Comparison of ENCODE assay signal across 10 cellular contexts in the genomic region with DNA sequence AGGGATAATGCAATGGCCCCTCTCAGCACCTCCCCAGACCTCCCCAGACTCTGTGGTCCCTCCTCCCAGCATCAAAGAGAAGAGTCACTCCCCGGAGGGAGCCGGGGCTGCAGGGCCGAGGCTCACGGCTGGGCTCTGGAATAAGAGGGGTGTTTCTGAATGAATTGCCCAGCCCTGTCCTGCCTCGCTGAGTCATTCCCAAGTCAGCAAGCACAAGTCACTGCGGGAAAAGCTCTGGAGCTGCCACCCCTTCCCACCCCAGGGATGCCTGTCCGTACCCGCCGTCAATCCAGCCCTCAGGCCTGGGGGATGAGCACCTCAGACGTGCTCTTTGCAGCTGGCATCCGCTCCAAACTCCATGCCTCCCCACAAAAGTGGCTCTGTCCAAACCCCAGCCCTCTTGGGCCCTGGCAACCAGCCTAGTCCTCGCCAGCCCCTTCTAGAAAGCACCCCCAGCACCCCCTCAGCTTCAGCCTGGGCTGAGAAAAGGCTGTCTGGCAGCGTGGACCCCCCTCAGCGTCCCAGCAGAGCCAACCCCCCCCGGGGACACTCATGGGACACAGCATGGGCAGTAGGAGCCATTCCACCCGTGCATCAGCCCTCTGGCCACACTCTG. TPM values are rescaled to one million over a fixed set of nuclear protein-coding genes. Genes with fewer than 3 reads are reported as not detected.
A peak's percentile ranks its signal among the peaks of the same experiment; 100 is the strongest.
DNase-seq lines count a peak whose midpoint lies in the region; ATAC-seq and TF ChIP-seq lines count a peak whose summit lies in the region.
"Had no signal": no experiment of that assay in that cellular context is flagged by ENCODE, and none has a peak within 500 bp of the region (broad histone marks: within the 10 kb centered on the region; RNA-seq: fewer than 3 reads in every experiment).

No MANE protein-coding gene starts in this region.

- no peak for TF ChIP-seq CTCF in RWPE2 (IDR thresholded peaks at IDR 0.05; ENCODE audit: poor library complexity, severe bottlenecking)

- H2AFZ ChIP-seq in trophoblast cell (ENCODE audit: insufficient read depth, low read length, poor library complexity): no peak overlapping the region

- in situ Hi-C loops in HAP-1 (cut with MboI; ENCODE audit: low sequenced_read_pairs): no loop called here

- no peaks in the 10 kb centered on the region for H3K36me3 Mint-ChIP-seq in activated CD4-positive, alpha-beta T cell treated with anti-CD3 and anti-CD28 coated beads for 36 hours (ENCODE audit: low read depth)
- H3K36me3 Mint-ChIP-seq: natural killer cell treated with Interleukin-12 subunit alpha and Interleukin-12 subunit beta and Interleukin-15 and Interleukin-18, amount 100 ng/mL, for 72 hours had no signal

- 41 to 71% methylated on average over 16 of the region's 16 CpGs for WGBS in esophagus, 2 donors
- WGBS in trophoblast cell (ENCODE audit: extremely low coverage, insufficient coverage, insufficient read length): no CpG with 5 or more reads among the region's 16 CpGs

- H4K12ac ChIP-seq in trophoblast cell (ENCODE audit: low read depth, low read length): no peak overlapping the region

- no peak overlapping the region for H4K8ac ChIP-seq in trophoblast cell (ENCODE audit: low read depth, low read length)

- peaks cover 5% of the 10 kb centered on the region for H3K79me1 ChIP-seq in trophoblast cell (ENCODE audit: low read length)

- no peak overlapping the region for H3K23ac ChIP-seq in trophoblast cell (ENCODE audit: low read length)

- peak overlapping the region; percentile 62 for H3K18ac ChIP-seq in trophoblast cell (ENCODE audit: low read length)

- H3K4me3 ChIP-seq in H7 (ENCODE audit: insufficient read depth, low read depth, low read length) (no peak overlapping the region), RWPE2 (ENCODE audit: severe bottlenecking) (peak overlapping the region; percentile 6), esophagus (ENCODE audit: low read depth in 1 of 2, low read length in 2 of 2) (no peak overlapping the region), trophoblast cell (ENCODE audit: low read depth, low read length) (no peak overlapping the region), HAP-1 (no peak overlapping the region)

- H3K27ac Mint-ChIP-seq in activated CD4-positive, alpha-beta T cell treated with anti-CD3 and anti-CD28 coated beads for 36 hours: no peak overlapping the region
- H3K27ac Mint-ChIP-seq: activated naive CD8-positive, alpha-beta T cell treated with anti-CD3 and anti-CD28 coated beads, Interleukin-2, amount 50 U/mL, for 24 hours; natural killer cell treated with Interleukin-12 subunit alpha and Interleukin-12 subunit beta and Interleukin-15 and Interleukin-18, amount 100 ng/mL, for 72 hours had no signal

- no peaks in the 10 kb centered on the region for H3K4me1 Mint-ChIP-seq in activated CD4-positive, alpha-beta T cell treated with anti-CD3 and anti-CD28 coated beads for 36 hours

- intact Hi-C loops in activated CD4-positive, alpha-beta T cell treated with anti-CD3 and anti-CD28 coated beads for 36 hours (cut with DNase I, micrococcal nuclease): no loop called here

- H2BK12ac ChIP-seq in trophoblast cell (ENCODE audit: low read length): peak overlapping the region; percentile 41

- no peaks in the 10 kb centered on the region for H3K9me3 Mint-ChIP-seq in activated CD4-positive, alpha-beta T cell treated with anti-CD3 and anti-CD28 coated beads for 36 hours (ENCODE audit: low read depth)
- H3K9me3 Mint-ChIP-seq: activated naive CD8-positive, alpha-beta T cell treated with anti-CD3 and anti-CD28 coated beads, Interleukin-2, amount 50 U/mL, for 24 hours; natural killer cell treated with Interleukin-12 subunit alpha and Interleukin-12 subunit beta and Interleukin-15 and Interleukin-18, amount 100 ng/mL, for 72 hours had no signal

- H3K4me2 ChIP-seq in trophoblast cell (ENCODE audit: low read length): no peak overlapping the region

- peaks cover 2% of the 10 kb centered on the region for H3K79me2 ChIP-seq in trophoblast cell (ENCODE audit: control insufficient read depth, insufficient read depth, low read length, poor library complexity)

- H3K27me3 ChIP-seq in H7 (ENCODE audit: control insufficient read depth, insufficient read depth, low read length) (no peaks in the 10 kb centered on the region), RWPE2 (ENCODE audit: insufficient read depth, poor library complexity, severe bottlenecking) (no peaks in the 10 kb centered on the region), esophagus (ENCODE audit: control insufficient read depth in 1 of 2, insufficient read depth in 2 of 2, low read length in 2 of 2) (no peaks in the 10 kb centered on the region), trophoblast cell (ENCODE audit: insufficient read depth, low read length) (no peaks in the 10 kb centered on the region), HAP-1 (ENCODE audit: low read depth) (no peaks in the 10 kb centered on the region)

- H3K9me3 ChIP-seq in RWPE2 (ENCODE audit: severe bottlenecking) (no peaks in the 10 kb centered on the region), esophagus (ENCODE audit: control insufficient read depth in 2 of 2, insufficient read depth in 1 of 2, low read depth in 1 of 2, low read length in 1 of 2) (no peaks in the 10 kb centered on the region), trophoblast cell (ENCODE audit: insufficient read depth, low read depth, low read length) (peaks cover 1% of the 10 kb centered on the region), HAP-1 (no peaks in the 10 kb centered on the region)

- H3K36me3 ChIP-seq in H7 (replicated peaks; ENCODE audit: control insufficient read depth, insufficient read depth, low read length) (no peaks in the 10 kb centered on the region), RWPE2 (ENCODE audit: low read depth) (peaks cover 13% of the 10 kb centered on the region; the same call in 1 of the 2 replicates), esophagus (ENCODE audit: control insufficient read depth in 2 of 2, insufficient read depth in 2 of 2, low read length in 1 of 2) (no peaks in the 10 kb centered on the region), trophoblast cell (ENCODE audit: control insufficient read depth in 1 of 2, insufficient read depth in 2 of 2, low read length in 2 of 2) (peaks cover 0 to 12% of the 10 kb centered on the region in 2 experiments), HAP-1 (replicated peaks) (0 out of 2 replicates have a peak, but pooled peaks cover 3% of the 10 kb centered on the region)

- DNase-seq in H7 (peak; percentile 80), RWPE2 (ENCODE audit: low spot score) (peak; percentile 95), trophoblast cell (no peak), NCI-H146 (lab: John Stamatoyannopoulos, UW) (no peak), HAP-1 (ENCODE audit: low spot score in 2 of 2) (no peak)
- no peak for DNase-seq in activated CD4-positive, alpha-beta T cell treated with anti-CD3 and anti-CD28 coated beads for 36 hours
- DNase-seq: activated naive CD8-positive, alpha-beta T cell treated with anti-CD3 and anti-CD28 coated beads, Interleukin-2, amount 50 U/mL, for 24 hours had no signal

- CTCF ChIA-PET in activated CD4-positive, alpha-beta T cell treated with anti-CD3 and anti-CD28 coated beads for 36 hours (lab: Charles Lee): no interaction called here

- peak overlapping the region; percentile 40 for H3K14ac ChIP-seq in trophoblast cell (ENCODE audit: low read length)

- H3K27ac ChIP-seq in RWPE2 (ENCODE audit: poor library complexity, severe bottlenecking): peak overlapping the region; percentile 94
- peak overlapping the region; percentile 81 to 94 for H3K27ac ChIP-seq in esophagus (ENCODE audit: low read depth in 2 of 2, low read length in 1 of 2)
- H3K27ac ChIP-seq in trophoblast cell (ENCODE audit: low read depth, low read length): no peak overlapping the region

- peak overlapping the region; percentile 32 for H2AK5ac ChIP-seq in trophoblast cell (ENCODE audit: low read length)

- H2BK5ac ChIP-seq in trophoblast cell (ENCODE audit: low read depth, low read length, poor library complexity): no peak overlapping the region

- peak overlapping the region; percentile 5 for H3K4ac ChIP-seq in trophoblast cell (ENCODE audit: low read depth, low read length)

- POLR2A ChIA-PET in activated CD4-positive, alpha-beta T cell treated with anti-CD3 and anti-CD28 coated beads for 36 hours (lab: Charles Lee): no interaction called here

- H3K27me3 Mint-ChIP-seq in activated CD4-positive, alpha-beta T cell treated with anti-CD3 and anti-CD28 coated beads for 36 hours: no peaks in the 10 kb centered on the region
- H3K27me3 Mint-ChIP-seq: activated naive CD8-positive, alpha-beta T cell treated with anti-CD3 and anti-CD28 coated beads, Interleukin-2, amount 50 U/mL, for 24 hours; natural killer cell treated with Interleukin-12 subunit alpha and Interleukin-12 subunit beta and Interleukin-15 and Interleukin-18, amount 100 ng/mL, for 72 hours had no signal

- ATAC-seq in RWPE2 (ENCODE audit: low read depth): peak; percentile 93
- ATAC-seq in activated CD4-positive, alpha-beta T cell treated with anti-CD3 and anti-CD28 coated beads for 36 hours: no peak
- no peak for ATAC-seq in HG03432 (IDR thresholded peaks at IDR 0.05; ENCODE audit: unreplicated experiment)

- no peak overlapping the region for H3K9ac ChIP-seq in trophoblast cell (ENCODE audit: low read length)

- peak overlapping the region; percentile 36 for H4K91ac ChIP-seq in trophoblast cell (ENCODE audit: low read depth, low read length)

- H3K4me1 ChIP-seq in RWPE2 (ENCODE audit: insufficient read depth, poor library complexity, severe bottlenecking) (peaks cover 27% of the 10 kb centered on the region), esophagus (ENCODE audit: control insufficient read depth in 2 of 2, insufficient read depth in 2 of 2, low read length in 1 of 2) (peaks cover 0 to 20% of the 10 kb centered on the region in 2 donors), trophoblast cell (ENCODE audit: control insufficient read depth in 1 of 2, insufficient read depth in 2 of 2, low read length in 2 of 2) (peaks cover 16 to 20% of the 10 kb centered on the region in 2 experiments), HAP-1 (peaks cover 5% of the 10 kb centered on the region; the same call in 1 of the 2 replicates)

- no peak overlapping the region for H3K4me3 Mint-ChIP-seq in activated CD4-positive, alpha-beta T cell treated with anti-CD3 and anti-CD28 coated beads for 36 hours
- H3K4me3 Mint-ChIP-seq: activated naive CD8-positive, alpha-beta T cell treated with anti-CD3 and anti-CD28 coated beads, Interleukin-2, amount 50 U/mL, for 24 hours; natural killer cell treated with Interleukin-12 subunit alpha and Interleukin-12 subunit beta and Interleukin-15 and Interleukin-18, amount 100 ng/mL, for 72 hours had no signal

- peak overlapping the region; percentile 44 for H2BK120ac ChIP-seq in trophoblast cell (ENCODE audit: insufficient read depth, low read length, poor library complexity)

RNA-seq across cellular contexts. Expression of gene CELSR1, which starts 22.7 kb away (rescaled TPM):
- total RNA-seq in H7 (2014; rRNA removed; shearing (Covaris generic)): 5.3 and 7.8 TPM in 2 replicates
- polyA plus RNA-seq in esophagus: 10 to 100 TPM; 19.8 to 34.8 TPM
- 28.5 and 29.5 TPM in 2 replicates for polyA plus RNA-seq in trophoblast cell (2013)
- under 1 TPM; 0.43 to 0.46 TPM for total RNA-seq in activated CD4-positive, alpha-beta T cell treated with anti-CD3 and anti-CD28 coated beads for 36 hours

Comparison
In these comparisons a context has a peak if more than half of its experiments do, and no peak if none do; other contexts are left out.
1. DNase-seq: peak in H7 (single experiment) and RWPE2 (single experiment); none in trophoblast cell (0 of 2), activated CD4-positive, alpha-beta T cell treated with anti-CD3 and anti-CD28 coated beads for 36 hours (single experiment), NCI-H146 (single experiment) and HAP-1 (0 of 2).